1 cellular context compared by ENCODE assay signal in the genomic region with DNA sequence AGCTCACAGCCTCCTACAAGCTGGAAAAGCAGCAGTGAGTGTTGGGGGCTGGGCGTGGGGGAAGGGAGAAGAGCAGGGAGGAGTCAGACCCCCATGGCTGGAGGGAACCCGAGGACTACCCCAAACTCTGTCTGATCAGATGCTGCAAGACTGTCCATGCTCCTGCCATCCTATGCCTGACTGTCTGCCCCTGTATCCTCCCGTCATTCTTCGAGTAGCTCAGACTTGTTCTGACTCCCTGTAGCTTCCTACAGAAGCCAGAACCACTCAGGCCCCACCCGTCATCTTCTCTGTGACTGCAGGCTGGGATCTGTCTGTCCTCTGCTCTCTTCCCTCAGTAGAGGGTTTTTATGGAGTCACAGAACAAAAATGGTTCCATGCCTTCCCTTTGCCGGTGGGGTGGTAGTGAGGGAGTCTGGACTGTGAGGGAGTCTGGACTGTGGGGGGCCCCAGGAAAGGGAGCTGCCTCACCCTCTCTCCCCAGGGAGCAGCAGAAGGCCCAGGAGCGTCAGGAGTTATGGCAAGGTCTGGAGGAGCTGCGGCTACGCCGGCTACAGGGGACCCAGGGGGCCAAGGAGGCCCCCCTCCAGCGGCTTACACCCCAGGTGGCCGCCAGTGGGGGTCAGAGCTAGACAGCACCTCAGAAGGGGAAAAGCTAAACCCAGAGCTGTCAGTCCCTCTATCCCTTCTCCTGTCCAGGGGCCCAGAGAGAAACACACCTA.
TF ChIP-seq lines count a peak whose summit lies in the region.

No MANE protein-coding gene starts in this region.

TF ChIP-seq in H1, 55 proteins besides CTCF, POLR2A, EP300 and RAD21:
- TF ChIP-seq ZNF274 (IDR thresholded peaks at IDR 0.05; ENCODE audit: borderline replicate concordance, extremely low read depth, low read length) (no peak), HDAC6 (IDR thresholded peaks at IDR 0.05; ENCODE audit: low read depth, low read length) (no peak), RBBP5 (IDR thresholded peaks at IDR 0.05; ENCODE audit: borderline replicate concordance, low read depth, low read length) (no peak), POLR2AphosphoS5 (IDR thresholded peaks at IDR 0.05; ENCODE audit: low read depth, low read length) (no peak), CHD2 (IDR thresholded peaks at IDR 0.05; ENCODE audit: low read length) (no peak), CEBPB (IDR thresholded peaks at IDR 0.05; ENCODE audit: low read depth, low read length) (no peak), MAFK (IDR thresholded peaks at IDR 0.05; ENCODE audit: low read depth, low read length) (no peak), PHF8 (conservative IDR thresholded peaks at IDR 0.05; ENCODE audit: low read depth, low read length) (no peak), CBX5 (IDR thresholded peaks at IDR 0.05; ENCODE audit: low read depth, low read length) (no peak), SUZ12 (IDR thresholded peaks at IDR 0.05; ENCODE audit: low read length) (no peak), BCL11A (IDR thresholded peaks at IDR 0.05; ENCODE audit: low read depth in 2 of 2, low read length in 2 of 2) (no peak)
- TF ChIP-seq, protein P1, sequence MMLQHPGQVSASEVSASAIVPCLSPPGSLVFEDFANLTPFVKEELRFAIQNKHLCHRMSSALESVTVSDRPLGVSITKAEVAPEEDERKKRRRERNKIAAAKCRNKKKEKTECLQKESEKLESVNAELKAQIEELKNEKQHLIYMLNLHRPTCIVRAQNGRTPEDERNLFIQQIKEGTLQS (IDR thresholded peaks at IDR 0.05; ENCODE audit: insufficient read depth, low read depth, low read length) = no peak
- TF ChIP-seq, protein P2, sequence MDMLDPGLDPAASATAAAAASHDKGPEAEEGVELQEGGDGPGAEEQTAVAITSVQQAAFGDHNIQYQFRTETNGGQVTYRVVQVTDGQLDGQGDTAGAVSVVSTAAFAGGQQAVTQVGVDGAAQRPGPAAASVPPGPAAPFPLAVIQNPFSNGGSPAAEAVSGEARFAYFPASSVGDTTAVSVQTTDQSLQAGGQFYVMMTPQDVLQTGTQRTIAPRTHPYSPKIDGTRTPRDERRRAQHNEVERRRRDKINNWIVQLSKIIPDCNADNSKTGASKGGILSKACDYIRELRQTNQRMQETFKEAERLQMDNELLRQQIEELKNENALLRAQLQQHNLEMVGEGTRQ (IDR thresholded peaks at IDR 0.05; ENCODE audit: low read length) = no peak
